Comparison of ENCODE assay signal across 24 cellular contexts in the genomic region with DNA sequence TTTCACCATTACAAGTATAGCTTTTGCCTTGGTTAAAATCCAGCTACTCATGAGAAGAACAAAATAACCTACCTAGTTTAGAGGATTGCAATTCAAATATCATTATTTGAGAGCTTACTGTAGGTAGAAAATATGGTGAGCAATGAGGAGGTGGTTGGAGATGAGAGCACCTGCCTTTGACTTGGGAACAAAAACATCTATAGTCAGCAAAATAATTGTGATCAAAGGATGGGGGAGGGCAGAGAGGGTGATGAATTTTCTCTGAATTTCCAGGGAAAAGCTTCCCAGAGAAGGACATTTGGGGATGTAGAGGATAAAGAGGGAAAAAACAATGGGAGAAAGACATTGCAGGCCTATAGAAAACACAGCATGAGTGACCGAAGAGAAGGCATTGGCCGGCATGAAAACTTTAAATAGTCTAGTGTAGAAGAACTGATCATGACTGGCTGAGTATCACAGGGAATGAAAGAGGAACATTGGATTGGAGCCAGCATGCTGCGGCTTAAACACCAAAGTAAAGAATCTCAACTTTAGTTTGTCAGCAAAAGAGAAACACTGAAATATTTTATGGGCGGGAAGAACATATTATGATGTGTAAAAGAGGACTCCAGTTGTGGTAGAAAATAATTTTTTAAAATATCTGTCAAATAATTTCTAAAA.
A peak's percentile ranks its signal among the peaks of the same experiment; 100 is the strongest.
DNase-seq lines count a peak whose midpoint lies in the region; ATAC-seq and TF ChIP-seq lines count a peak whose summit lies in the region.
"Had no signal": no experiment of that assay in that cellular context is flagged by ENCODE, and none has a peak within 500 bp of the region (broad histone marks: within the 10 kb centered on the region; RNA-seq: fewer than 3 reads in every experiment).

No MANE protein-coding gene starts in this region.

- no peaks in the 10 kb centered on the region for H3K79me2 ChIP-seq in neural cell (replicated peaks; ENCODE audit: insufficient read depth, low read length)

- H3K4me1 Mint-ChIP-seq in dendritic cell treated with granulocyte-macrophage colony-stimulating factor and Interleukin-4, amounts not matched to agents 40 ng/mL and 50 ng/mL, for 4 days (ENCODE audit: low read depth): peaks cover 7% of the 10 kb centered on the region
- H3K4me1 Mint-ChIP-seq: activated naive CD8-positive, alpha-beta T cell treated with anti-CD3 and anti-CD28 coated beads, Interleukin-2, amount 50 U/mL, for 24 hours; IgD-negative memory B cell had no signal

- H3K4me3 ChIP-seq in neural cell (ENCODE audit: low read length): no peak overlapping the region
- no peak overlapping the region for H3K4me3 ChIP-seq in upper lobe of right lung
- H3K4me3 ChIP-seq: gastrocnemius medialis, GM23248, left lung had no signal

- DNase-seq in CD1c-positive myeloid dendritic cell (ENCODE audit: extremely low spot score) (peak; percentile 6), MV-4-11 (lab: John Stamatoyannopoulos, UW) (peak; percentile 71), upper lobe of right lung (no peak)
- DNase-seq in activated naive CD4-positive, alpha-beta T cell (lab: John Stamatoyannopoulos, UW): no peak
- DNase-seq: activated CD4-positive, alpha-beta T cell treated with anti-CD3 and anti-CD28 coated beads for 48 hours; activated gamma-delta T cell; activated naive CD8-positive, alpha-beta T cell treated with anti-CD3 and anti-CD28 coated beads, Interleukin-2, amount 50 U/mL, for 24 hours; activated T-cell treated with anti-CD3 and anti-CD28 coated beads, Interleukin-2, amount 50 U/mL, for 24 hours; C1 segment of cervical spinal cord; Caco-2; GM23248; NCI-H2029; NCI-H2227 treated with DMSO at 0.1 percent for 48 hours; stimulated activated CD4-positive, alpha-beta T cell treated with anti-CD3 and anti-CD28 coated beads, Interleukin-12 subunit alpha, Interleukin-12 subunit beta, amount 100 ng/mL, for 4 hours; stimulated activated CD4-positive, alpha-beta T cell treated with anti-CD3 and anti-CD28 coated beads, Interleukin-4, amount 100 ng/mL, for 1 hour; WERI-Rb-1 had no signal

- ATAC-seq in GM21526 (IDR thresholded peaks at IDR 0.05; ENCODE audit: low FRiP score, unreplicated experiment) (no peak), upper lobe of right lung (no peak), HG02623 (IDR thresholded peaks at IDR 0.05; ENCODE audit: unreplicated experiment) (no peak)
- ATAC-seq: activated naive CD8-positive, alpha-beta T cell treated with anti-CD3 and anti-CD28 coated beads, Interleukin-2, amount 50 U/mL, for 24 hours; gastrocnemius medialis; left lung; natural killer cell treated with Interleukin-12 subunit alpha and Interleukin-12 subunit beta and Interleukin-15 and Interleukin-18, amount 100 ng/mL, for 72 hours had no signal

- H3K36me3 ChIP-seq in neural cell (ENCODE audit: insufficient read depth, low read length) (no peaks in the 10 kb centered on the region), upper lobe of right lung (no peaks in the 10 kb centered on the region)
- H3K36me3 ChIP-seq: gastrocnemius medialis, left lung, WERI-Rb-1 had no signal

- H3K9me3 ChIP-seq in neural cell (ENCODE audit: low read length) (no peaks in the 10 kb centered on the region), upper lobe of right lung (no peaks in the 10 kb centered on the region)
- H3K9me3 ChIP-seq: Caco-2, gastrocnemius medialis, left lung had no signal

- no peaks in the 10 kb centered on the region for H3K9me2 ChIP-seq in neural cell (ENCODE audit: insufficient read depth, low read length)

- intact Hi-C loops in dendritic cell treated with granulocyte-macrophage colony-stimulating factor and Interleukin-4, amounts not matched to agents 40 ng/mL and 50 ng/mL, for 4 days (cut with micrococcal nuclease): no loop called here
- intact Hi-C loops in upper lobe of right lung (cut with DNase I): no loop called here

- no peaks in the 10 kb centered on the region for H3K27me3 Mint-ChIP-seq in dendritic cell treated with granulocyte-macrophage colony-stimulating factor and Interleukin-4, amounts not matched to agents 40 ng/mL and 50 ng/mL, for 4 days
- H3K27me3 Mint-ChIP-seq: IgD-negative memory B cell had no signal

- H3F3A ChIP-seq in neural cell (ENCODE audit: insufficient read depth, low read length, poor library complexity, severe bottlenecking): no peaks in the 10 kb centered on the region

- peak overlapping the region; percentile 8 for H3K27ac Mint-ChIP-seq in dendritic cell treated with granulocyte-macrophage colony-stimulating factor and Interleukin-4, amounts not matched to agents 40 ng/mL and 50 ng/mL, for 4 days
- H3K27ac Mint-ChIP-seq: activated naive CD8-positive, alpha-beta T cell treated with anti-CD3 and anti-CD28 coated beads, Interleukin-2, amount 50 U/mL, for 24 hours; activated T-cell treated with anti-CD3 and anti-CD28 coated beads, Interleukin-2, amount 50 U/mL, for 24 hours; IgD-negative memory B cell; natural killer cell treated with Interleukin-12 subunit alpha and Interleukin-12 subunit beta and Interleukin-15 and Interleukin-18, amount 100 ng/mL, for 72 hours had no signal

- H2AFZ ChIP-seq in neural cell (ENCODE audit: low read depth, low read length): no peak overlapping the region
- H2AFZ ChIP-seq: GM23248 had no signal

- H3K36me3 Mint-ChIP-seq in dendritic cell treated with granulocyte-macrophage colony-stimulating factor and Interleukin-4, amounts not matched to agents 40 ng/mL and 50 ng/mL, for 4 days (ENCODE audit: low read depth): no peaks in the 10 kb centered on the region
- H3K36me3 Mint-ChIP-seq: IgD-negative memory B cell; natural killer cell treated with Interleukin-12 subunit alpha and Interleukin-12 subunit beta and Interleukin-15 and Interleukin-18, amount 100 ng/mL, for 72 hours had no signal

- H3K27me3 ChIP-seq in neural cell (ENCODE audit: insufficient read depth, low read depth, low read length) (no peaks in the 10 kb centered on the region), upper lobe of right lung (no peaks in the 10 kb centered on the region)
- H3K27me3 ChIP-seq: gastrocnemius medialis, left lung had no signal

- TF ChIP-seq RAD21 in neural cell (conservative IDR thresholded peaks at IDR 0.05): no peak

- no peak for TF ChIP-seq EP300 in neural cell (conservative IDR thresholded peaks at IDR 0.05; ENCODE audit: poor library complexity, severe bottlenecking)

- H3K9me3 Mint-ChIP-seq in dendritic cell treated with granulocyte-macrophage colony-stimulating factor and Interleukin-4, amounts not matched to agents 40 ng/mL and 50 ng/mL, for 4 days: no peaks in the 10 kb centered on the region
- H3K9me3 Mint-ChIP-seq: activated naive CD8-positive, alpha-beta T cell treated with anti-CD3 and anti-CD28 coated beads, Interleukin-2, amount 50 U/mL, for 24 hours had no signal

- peak overlapping the region; percentile 7 for H3K27ac ChIP-seq in neural cell (ENCODE audit: low read length)
- H3K27ac ChIP-seq in upper lobe of right lung: no peak overlapping the region
- H3K27ac ChIP-seq: gastrocnemius medialis, GM23248, left lung, WERI-Rb-1 had no signal

- H3K4me1 ChIP-seq in upper lobe of right lung: no peaks in the 10 kb centered on the region
- H3K4me1 ChIP-seq: Caco-2, gastrocnemius medialis, left lung had no signal

- no peak overlapping the region for H3K4me2 ChIP-seq in neural cell (ENCODE audit: low read length)

- H3K4me3 Mint-ChIP-seq in dendritic cell treated with granulocyte-macrophage colony-stimulating factor and Interleukin-4, amounts not matched to agents 40 ng/mL and 50 ng/mL, for 4 days: no peak overlapping the region
- H3K4me3 Mint-ChIP-seq: activated naive CD8-positive, alpha-beta T cell treated with anti-CD3 and anti-CD28 coated beads, Interleukin-2, amount 50 U/mL, for 24 hours; activated T-cell treated with anti-CD3 and anti-CD28 coated beads, Interleukin-2, amount 50 U/mL, for 24 hours; IgD-negative memory B cell; natural killer cell treated with Interleukin-12 subunit alpha and Interleukin-12 subunit beta and Interleukin-15 and Interleukin-18, amount 100 ng/mL, for 72 hours had no signal

- TF ChIP-seq CTCF in neural cell (IDR thresholded peaks at IDR 0.05; ENCODE audit: poor library complexity, severe bottlenecking): no peak
- no peak for TF ChIP-seq CTCF in upper lobe of right lung (IDR thresholded peaks at IDR 0.05)

- H3K9ac ChIP-seq in neural cell (ENCODE audit: low read length): no peak overlapping the region
- H3K9ac ChIP-seq: GM23248 had no signal

- H4K20me1 ChIP-seq in neural cell (ENCODE audit: insufficient read depth): no peaks in the 10 kb centered on the region

TF ChIP-seq in neural cell, 6 proteins besides CTCF, POLR2A, EP300 and RAD21:
- TF ChIP-seq TAF1 (IDR thresholded peaks at IDR 0.05; ENCODE audit: low read depth) (no peak), SMC3 (conservative IDR thresholded peaks at IDR 0.05; ENCODE audit: poor library complexity) (no peak), MXI1 (conservative IDR thresholded peaks at IDR 0.05; ENCODE audit: poor library complexity, severe bottlenecking) (no peak), EZH2 (IDR thresholded peaks at IDR 0.05; ENCODE audit: borderline replicate concordance, insufficient read depth, low read length, poor library complexity, severe bottlenecking) (no peak), POLR2AphosphoS5 (IDR thresholded peaks at IDR 0.05) (no peak)
- TF ChIP-seq, protein P1, sequence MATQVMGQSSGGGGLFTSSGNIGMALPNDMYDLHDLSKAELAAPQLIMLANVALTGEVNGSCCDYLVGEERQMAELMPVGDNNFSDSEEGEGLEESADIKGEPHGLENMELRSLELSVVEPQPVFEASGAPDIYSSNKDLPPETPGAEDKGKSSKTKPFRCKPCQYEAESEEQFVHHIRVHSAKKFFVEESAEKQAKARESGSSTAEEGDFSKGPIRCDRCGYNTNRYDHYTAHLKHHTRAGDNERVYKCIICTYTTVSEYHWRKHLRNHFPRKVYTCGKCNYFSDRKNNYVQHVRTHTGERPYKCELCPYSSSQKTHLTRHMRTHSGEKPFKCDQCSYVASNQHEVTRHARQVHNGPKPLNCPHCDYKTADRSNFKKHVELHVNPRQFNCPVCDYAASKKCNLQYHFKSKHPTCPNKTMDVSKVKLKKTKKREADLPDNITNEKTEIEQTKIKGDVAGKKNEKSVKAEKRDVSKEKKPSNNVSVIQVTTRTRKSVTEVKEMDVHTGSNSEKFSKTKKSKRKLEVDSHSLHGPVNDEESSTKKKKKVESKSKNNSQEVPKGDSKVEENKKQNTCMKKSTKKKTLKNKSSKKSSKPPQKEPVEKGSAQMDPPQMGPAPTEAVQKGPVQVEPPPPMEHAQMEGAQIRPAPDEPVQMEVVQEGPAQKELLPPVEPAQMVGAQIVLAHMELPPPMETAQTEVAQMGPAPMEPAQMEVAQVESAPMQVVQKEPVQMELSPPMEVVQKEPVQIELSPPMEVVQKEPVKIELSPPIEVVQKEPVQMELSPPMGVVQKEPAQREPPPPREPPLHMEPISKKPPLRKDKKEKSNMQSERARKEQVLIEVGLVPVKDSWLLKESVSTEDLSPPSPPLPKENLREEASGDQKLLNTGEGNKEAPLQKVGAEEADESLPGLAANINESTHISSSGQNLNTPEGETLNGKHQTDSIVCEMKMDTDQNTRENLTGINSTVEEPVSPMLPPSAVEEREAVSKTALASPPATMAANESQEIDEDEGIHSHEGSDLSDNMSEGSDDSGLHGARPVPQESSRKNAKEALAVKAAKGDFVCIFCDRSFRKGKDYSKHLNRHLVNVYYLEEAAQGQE (IDR thresholded peaks at IDR 0.05; ENCODE audit: borderline replicate concordance): no peak

Comparison
In these comparisons a context has a peak if more than half of its experiments do, and no peak if none do; other contexts are left out.
1. DNase-seq: peak in CD1c-positive myeloid dendritic cell (single experiment) and MV-4-11 (single experiment); none in activated naive CD4-positive, alpha-beta T cell (0 of 4) and upper lobe of right lung (single experiment).